In genomic region chr2:203782262-203782976, GRCh38 we compare ENCODE assay signal across 8 cellular contexts.
A peak's percentile ranks its signal among the peaks of the same experiment; 100 is the strongest.
DNase-seq lines count a peak whose midpoint lies in the region; ATAC-seq and TF ChIP-seq lines count a peak whose summit lies in the region.

No MANE protein-coding gene starts in this region.

- no peak for TF ChIP-seq POLR2A in gastroesophageal sphincter (IDR thresholded peaks at IDR 0.05)

- no peaks in the 10 kb centered on the region for H3K9me3 ChIP-seq in gastroesophageal sphincter
- no peaks in the 10 kb centered on the region for H3K9me3 ChIP-seq in aorta (ENCODE audit: control insufficient read depth, low read length)

- H3K4me3 ChIP-seq in gastroesophageal sphincter (no peak overlapping the region), aorta (ENCODE audit: low read length in 2 of 2) (no peak overlapping the region)

- ATAC-seq in HG03460 (IDR thresholded peaks at IDR 0.05; ENCODE audit: unreplicated experiment) (peak; percentile 62), gastroesophageal sphincter (peak; percentile 47), aorta (ENCODE audit: low FRiP score) (peak; percentile 73)

- H3K4me1 ChIP-seq in gastroesophageal sphincter (peaks cover 6 to 39% (median 18%) of the 10 kb centered on the region in 3 donors), aorta (ENCODE audit: control insufficient read depth in 1 of 2, insufficient read depth in 2 of 2, low read length in 2 of 2) (peaks cover 0 to 3% of the 10 kb centered on the region in 2 donors)

- H3K27ac ChIP-seq in gastroesophageal sphincter (no peak overlapping the region), aorta (ENCODE audit: low read depth in 1 of 2, low read length in 2 of 2) (no peak overlapping the region)

- 32 to 46% methylated on average over 4 of the region's 5 CpGs for WGBS in gastroesophageal sphincter (ENCODE audit: low coverage in 1 of 2), 2 donors
- 49% methylated on average over 5 of the region's 5 CpGs for WGBS in aorta, 2 donors

- intact Hi-C loops in aorta (cut with DNase I) = no loop called here

- TF ChIP-seq EP300 in gastroesophageal sphincter (IDR thresholded peaks at IDR 0.05) = no peak

- TF ChIP-seq CTCF in gastroesophageal sphincter (IDR thresholded peaks at IDR 0.05) = peak; percentile 41 to 65 (median 54)

- DNase-seq in NOMO-1 (lab: John Stamatoyannopoulos, UW; ENCODE audit: unreplicated experiment in 2 of 2) (peak; percentile 12 to 40), NOMO-1 treated with dmso at 0.1 percent for 144 hours (lab: John Stamatoyannopoulos, UW; ENCODE audit: unreplicated experiment) (no peak), RPMI7951 (ENCODE audit: low read depth) (peak; percentile 94), pons (ENCODE audit: low spot score) (peak; percentile 64), aorta (peak in 1 of 2 donors; percentile 65)
- DNase-seq in activated effector memory CD4-positive, alpha-beta T cell treated with Interleukin-2 at 50 U/mL for 16 hours = peak; percentile 45

- no peaks in the 10 kb centered on the region for H3K27me3 ChIP-seq in gastroesophageal sphincter
- H3K27me3 ChIP-seq in aorta (ENCODE audit: control insufficient read depth in 1 of 2, insufficient read depth in 2 of 2, low read length in 1 of 2) = no peaks in the 10 kb centered on the region

- H3K36me3 ChIP-seq in gastroesophageal sphincter = no peaks in the 10 kb centered on the region
- H3K36me3 ChIP-seq in aorta (ENCODE audit: control insufficient read depth in 1 of 2, insufficient read depth in 2 of 2, low read length in 1 of 2) = no peaks in the 10 kb centered on the region
